In the genomic region with DNA sequence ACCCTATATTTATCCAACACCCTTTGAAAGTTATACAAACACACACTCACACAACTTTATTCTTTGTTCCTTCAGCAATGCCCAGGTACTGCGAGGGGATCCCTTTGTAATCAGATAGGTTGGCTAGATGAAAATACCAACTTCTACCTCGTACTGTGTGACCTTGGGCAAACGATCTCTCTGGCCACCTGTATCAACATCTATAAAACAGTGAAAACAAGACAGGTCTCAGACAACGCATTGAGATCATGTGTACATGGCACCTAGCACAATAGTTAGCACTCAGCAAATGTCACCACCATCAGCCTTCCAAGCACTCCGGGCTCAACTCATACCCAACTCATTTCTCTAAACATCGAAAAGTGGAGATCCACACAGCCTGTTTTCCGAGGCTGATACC, we compare ENCODE assay signal across 3 cellular contexts.
TF ChIP-seq lines count a peak whose summit lies in the region.

No MANE protein-coding gene starts in this region.

TF ChIP-seq in A549, 52 proteins besides CTCF, POLR2A, EP300 and RAD21:
- TF ChIP-seq EHMT2 (IDR thresholded peaks at IDR 0.05; ENCODE audit: low read depth) (no peak), GATA3 (IDR thresholded peaks at IDR 0.05; ENCODE audit: borderline replicate concordance) (no peak), CHD2 (IDR thresholded peaks at IDR 0.05; ENCODE audit: low read length, partially characterized antibody) (no peak)

TF ChIP-seq in IMR-90, 13 proteins besides CTCF, POLR2A, EP300 and RAD21 (continued from another document):
- no peak for TF ChIP-seq RFX5 (IDR thresholded peaks at IDR 0.05; ENCODE audit: low read depth, low read length)
- no peak for TF ChIP-seq MAFK (IDR thresholded peaks at IDR 0.05; ENCODE audit: low read depth, low read length)
- TF ChIP-seq BHLHE40 (IDR thresholded peaks at IDR 0.05; ENCODE audit: low read depth, low read length), result no peak
- TF ChIP-seq CHD1 (IDR thresholded peaks at IDR 0.05; ENCODE audit: low read depth, low read length), result no peak

TF ChIP-seq in SK-N-SH, 30 proteins besides CTCF, POLR2A, EP300 and RAD21:
- no peak for TF ChIP-seq ZBTB33 (IDR thresholded peaks at IDR 0.05; ENCODE audit: borderline replicate concordance, low read depth)
- TF ChIP-seq TAF1 (IDR thresholded peaks at IDR 0.05; ENCODE audit: borderline replicate concordance, low read depth, low read length), result no peak
- TF ChIP-seq JUND (IDR thresholded peaks at IDR 0.05), result no peak
- no peak for TF ChIP-seq IRF3 (IDR thresholded peaks at IDR 0.05; ENCODE audit: low read depth, low read length)
